Comparison of ENCODE assay signal across 34 cellular contexts in genomic region chr4:92580816-92581215, GRCh38.
"Had no signal": no experiment of that assay in that cellular context is flagged by ENCODE, and none has a peak within 500 bp of the region (broad histone marks: within the 10 kb centered on the region; RNA-seq: fewer than 3 reads in every experiment).

No MANE protein-coding gene starts in this region.

- H3K4me3 Mint-ChIP-seq: activated B cell treated with CpG ODN at 0.5 μM for 24 hours; activated CD4-positive, alpha-beta memory T cell treated with anti-CD3 and anti-CD28 coated beads, Interleukin-2, amount 10 ng/mL, durations not matched to agents 7 days and 5 days; activated CD8-positive, alpha-beta memory T cell treated with anti-CD3 and anti-CD28 coated beads, Interleukin-2, amount 10 ng/mL, durations not matched to agents 7 days and 5 days; activated naive CD4-positive, alpha-beta T cell treated with anti-CD3 and anti-CD28 coated beads, Interleukin-2, amount 10 ng/mL, durations not matched to agents 7 days and 5 days; activated naive CD8-positive, alpha-beta T cell; activated naive CD8-positive, alpha-beta T cell treated with anti-CD3 and anti-CD28 coated beads, Interleukin-2, amount 50 U/mL, for 24 hours; central memory CD8-positive, alpha-beta T cell; T-helper 17 cell had no signal

- H3K4me1 Mint-ChIP-seq: activated B cell treated with CpG ODN at 0.5 μM for 24 hours; activated CD4-positive, alpha-beta memory T cell treated with anti-CD3 and anti-CD28 coated beads, Interleukin-2, amount 10 ng/mL, durations not matched to agents 7 days and 5 days; activated CD8-positive, alpha-beta memory T cell treated with anti-CD3 and anti-CD28 coated beads, Interleukin-2, amount 10 ng/mL, durations not matched to agents 7 days and 5 days; activated naive CD4-positive, alpha-beta T cell treated with anti-CD3 and anti-CD28 coated beads, Interleukin-2, amount 10 ng/mL, durations not matched to agents 7 days and 5 days; activated naive CD8-positive, alpha-beta T cell treated with anti-CD3 and anti-CD28 coated beads, Interleukin-2, amount 50 U/mL, for 24 hours; central memory CD8-positive, alpha-beta T cell; T-helper 17 cell had no signal

- H3K9me3 Mint-ChIP-seq: activated naive CD8-positive, alpha-beta T cell treated with anti-CD3 and anti-CD28 coated beads, Interleukin-2, amount 50 U/mL, for 24 hours had no signal

- H3K27ac Mint-ChIP-seq: activated B cell treated with CpG ODN at 0.5 μM for 24 hours; activated CD4-positive, alpha-beta memory T cell treated with anti-CD3 and anti-CD28 coated beads, Interleukin-2, amount 10 ng/mL, durations not matched to agents 7 days and 5 days; activated CD8-positive, alpha-beta memory T cell treated with anti-CD3 and anti-CD28 coated beads, Interleukin-2, amount 10 ng/mL, durations not matched to agents 7 days and 5 days; activated naive CD4-positive, alpha-beta T cell treated with anti-CD3 and anti-CD28 coated beads, Interleukin-2, amount 10 ng/mL, durations not matched to agents 7 days and 5 days; activated naive CD8-positive, alpha-beta T cell; activated naive CD8-positive, alpha-beta T cell treated with anti-CD3 and anti-CD28 coated beads, Interleukin-2, amount 50 U/mL, for 24 hours; T-helper 17 cell had no signal

- H3K27me3 Mint-ChIP-seq: activated B cell treated with CpG ODN at 0.5 μM for 24 hours; activated CD4-positive, alpha-beta memory T cell treated with anti-CD3 and anti-CD28 coated beads, Interleukin-2, amount 10 ng/mL, durations not matched to agents 7 days and 5 days; activated CD8-positive, alpha-beta memory T cell treated with anti-CD3 and anti-CD28 coated beads, Interleukin-2, amount 10 ng/mL, durations not matched to agents 7 days and 5 days; activated naive CD4-positive, alpha-beta T cell treated with anti-CD3 and anti-CD28 coated beads, Interleukin-2, amount 10 ng/mL, durations not matched to agents 7 days and 5 days; activated naive CD8-positive, alpha-beta T cell; activated naive CD8-positive, alpha-beta T cell treated with anti-CD3 and anti-CD28 coated beads, Interleukin-2, amount 50 U/mL, for 24 hours; central memory CD8-positive, alpha-beta T cell; T-helper 17 cell had no signal

- H3K36me3 Mint-ChIP-seq: activated CD8-positive, alpha-beta memory T cell treated with anti-CD3 and anti-CD28 coated beads, Interleukin-2, amount 10 ng/mL, durations not matched to agents 7 days and 5 days; activated naive CD4-positive, alpha-beta T cell treated with anti-CD3 and anti-CD28 coated beads, Interleukin-2, amount 10 ng/mL, durations not matched to agents 7 days and 5 days; activated naive CD8-positive, alpha-beta T cell had no signal

- DNase-seq: activated B cell treated with CpG ODN at 0.5 μM for 24 hours; activated CD4-positive, alpha-beta memory T cell treated with anti-CD3 and anti-CD28 coated beads, Interleukin-2, amount 10 ng/mL, durations not matched to agents 7 days and 5 days; activated CD4-positive, alpha-beta T cell treated with anti-CD3 and anti-CD28 coated beads for 4 hours; activated CD4-positive, CD25-positive, alpha-beta regulatory T cell treated with anti-CD3 and anti-CD28 coated beads, Interleukin-2, amount 50 U/mL, for 72 hours; activated CD8-positive, alpha-beta memory T cell treated with anti-CD3 and anti-CD28 coated beads for 24 hours; activated CD8-positive, alpha-beta memory T cell treated with anti-CD3 and anti-CD28 coated beads, Interleukin-2, amount 10 ng/mL, durations not matched to agents 7 days and 5 days; activated CD8-positive, alpha-beta memory T cell treated with anti-CD3 and anti-CD28 coated beads, Interleukin-2, amount 50 U/mL, for 48 hours; activated effector memory CD4-positive, alpha-beta T cell treated with Interleukin-2 at 50 U/mL for 16 hours; activated naive CD4-positive, alpha-beta T cell treated with anti-CD3 and anti-CD28 coated beads, Interleukin-2, amount 10 ng/mL, durations not matched to agents 7 days and 5 days; activated naive CD8-positive, alpha-beta T cell treated with anti-CD3 and anti-CD28 coated beads, Interleukin-2, amount 50 U/mL, for 24 hours; activated T-cell treated with anti-CD3 and anti-CD28 coated beads, Interleukin-2, amount 50 U/mL, for 48 hours; aorta; brain microvascular endothelial cell; MM.1S; MV-4-11; NCI-H1092; NCI-H1436 treated with DMSO at 0.1 percent for 48 hours; NCI-H1694 treated with DMSO at 0.1 percent for 48 hours; NCI-H2029; NCI-H345; NCI-H524 treated with DMSO at 0.1 percent for 48 hours; NK-92 treated with Interleukin-12 subunit alpha and Interleukin-12 subunit beta, amount 100 ng/mL, for 24 hours; PC-3; Peyer's patch; RPMI8226; SHP77 treated with DMSO at 0.1 percent for 48 hours; SK-N-SH; T-helper 17 cell; T-helper 9 cell had no signal

- H3K27ac ChIP-seq: brain microvascular endothelial cell, KMS-11, Peyer's patch, SJSA1, VCaP had no signal
